1 cellular context compared by ENCODE assay signal in genomic region chr3:156674911-156675743, GRCh38.
A peak's percentile ranks its signal among the peaks of the same experiment; 100 is the strongest.
TF ChIP-seq lines count a peak whose summit lies in the region.

No MANE protein-coding gene starts in this region.

TF ChIP-seq in HEK293, 187 proteins besides CTCF, POLR2A, EP300 and RAD21 (continued from another document and continues in another):
- TF ChIP-seq GLIS1 (tag by site-specific recombination; IDR thresholded peaks at IDR 0.05) (peak; percentile 23; the same call in 1 of the 2 replicates), TCF7L2 (IDR thresholded peaks at IDR 0.05; ENCODE audit: borderline replicate concordance, low read depth, low read length) (0 out of 2 replicates have a peak, but pooled peaks have one; percentile 22), ZNF114 (tag by site-specific recombination; IDR thresholded peaks at IDR 0.05) (no peak), KLF16 (tag by site-specific recombination; IDR thresholded peaks at IDR 0.05) (no peak), ZBTB10 (tag by site-specific recombination; IDR thresholded peaks at IDR 0.05) (no peak), GLIS2 (tag by site-specific recombination; IDR thresholded peaks at IDR 0.05) (peak; percentile 88), ZNF776 (tag by site-specific recombination; IDR thresholded peaks at IDR 0.05; ENCODE audit: borderline replicate concordance) (no peak), MEIS1 (CRISPR knock-in tag; IDR thresholded peaks at IDR 0.05; ENCODE audit: borderline replicate concordance) (no peak), ZNF184 (tag by site-specific recombination; IDR thresholded peaks at IDR 0.05) (no peak), ZNF791 (tag by site-specific recombination; IDR thresholded peaks at IDR 0.05) (no peak), ZNF202 (tag by site-specific recombination; IDR thresholded peaks at IDR 0.05; ENCODE audit: borderline replicate concordance) (no peak), ZNF433 (tag by site-specific recombination; IDR thresholded peaks at IDR 0.05; ENCODE audit: low read depth) (no peak), REPIN1 (tag by site-specific recombination; IDR thresholded peaks at IDR 0.05; ENCODE audit: low read depth) (no peak), ZBTB20 (tag by site-specific recombination; IDR thresholded peaks at IDR 0.05) (peak; percentile 79; the same call in 1 of the 2 replicates), ZNF561 (tag by site-specific recombination; IDR thresholded peaks at IDR 0.05; ENCODE audit: borderline replicate concordance) (0 out of 2 replicates have a peak, but pooled peaks have one; percentile 46), ZNF239 (tag by site-specific recombination; IDR thresholded peaks at IDR 0.05) (no peak), ZNF830 (tag by site-specific recombination; IDR thresholded peaks at IDR 0.05; ENCODE audit: low read depth) (no peak), ZNF843 (tag by site-specific recombination; IDR thresholded peaks at IDR 0.05) (no peak), ZNF302 (tag by site-specific recombination; IDR thresholded peaks at IDR 0.05; ENCODE audit: low read depth) (no peak), ZNF747 (tag by site-specific recombination; IDR thresholded peaks at IDR 0.05) (no peak), HOXA7 (CRISPR knock-in tag; IDR thresholded peaks at IDR 0.05; ENCODE audit: borderline replicate concordance) (no peak), ZNF707 (tag by site-specific recombination; IDR thresholded peaks at IDR 0.05) (no peak), ZNF596 (tag by site-specific recombination; IDR thresholded peaks at IDR 0.05) (0 out of 2 replicates have a peak, but pooled peaks have one; percentile 8), KLF1 (tag by site-specific recombination; IDR thresholded peaks at IDR 0.05) (peak; percentile 65), ZNF398 (tag by site-specific recombination; IDR thresholded peaks at IDR 0.05) (0 out of 2 replicates have a peak, but pooled peaks have one; percentile 22), GLI4 (tag by site-specific recombination; IDR thresholded peaks at IDR 0.05) (no peak), ZSCAN16 (tag by site-specific recombination; IDR thresholded peaks at IDR 0.05) (no peak), ZNF416 (tag by site-specific recombination; IDR thresholded peaks at IDR 0.05) (no peak), ZNF670 (tag by site-specific recombination; IDR thresholded peaks at IDR 0.05; ENCODE audit: low read depth) (no peak), ZNF660 (tag by site-specific recombination; IDR thresholded peaks at IDR 0.05) (peak; percentile 50), ZBTB6 (tag by site-specific recombination; IDR thresholded peaks at IDR 0.05) (no peak; the same call in 1 of the 2 replicates), ZNF629 (tag by site-specific recombination; IDR thresholded peaks at IDR 0.05) (no peak), ZNF518A (tag by site-specific recombination; conservative IDR thresholded peaks at IDR 0.05; ENCODE audit: low read depth) (no peak), ZNF341 (tag by site-specific recombination; IDR thresholded peaks at IDR 0.05; ENCODE audit: low read depth) (peak; percentile 32; the same call in 1 of the 2 replicates), ZFP37 (tag by site-specific recombination; IDR thresholded peaks at IDR 0.05) (no peak), ZNF639 (tag by site-specific recombination; IDR thresholded peaks at IDR 0.05) (no peak), ZNF23 (tag by site-specific recombination; IDR thresholded peaks at IDR 0.05; ENCODE audit: borderline replicate concordance) (no peak)
- TF ChIP-seq, protein P1, sequence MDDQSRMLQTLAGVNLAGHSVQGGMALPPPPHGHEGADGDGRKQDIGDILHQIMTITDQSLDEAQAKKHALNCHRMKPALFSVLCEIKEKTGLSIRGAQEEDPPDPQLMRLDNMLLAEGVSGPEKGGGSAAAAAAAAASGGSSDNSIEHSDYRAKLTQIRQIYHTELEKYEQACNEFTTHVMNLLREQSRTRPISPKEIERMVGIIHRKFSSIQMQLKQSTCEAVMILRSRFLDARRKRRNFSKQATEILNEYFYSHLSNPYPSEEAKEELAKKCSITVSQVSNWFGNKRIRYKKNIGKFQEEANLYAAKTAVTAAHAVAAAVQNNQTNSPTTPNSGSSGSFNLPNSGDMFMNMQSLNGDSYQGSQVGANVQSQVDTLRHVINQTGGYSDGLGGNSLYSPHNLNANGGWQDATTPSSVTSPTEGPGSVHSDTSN (CRISPR knock-in tag; IDR thresholded peaks at IDR 0.05) = no peak
- TF ChIP-seq, protein P2, sequence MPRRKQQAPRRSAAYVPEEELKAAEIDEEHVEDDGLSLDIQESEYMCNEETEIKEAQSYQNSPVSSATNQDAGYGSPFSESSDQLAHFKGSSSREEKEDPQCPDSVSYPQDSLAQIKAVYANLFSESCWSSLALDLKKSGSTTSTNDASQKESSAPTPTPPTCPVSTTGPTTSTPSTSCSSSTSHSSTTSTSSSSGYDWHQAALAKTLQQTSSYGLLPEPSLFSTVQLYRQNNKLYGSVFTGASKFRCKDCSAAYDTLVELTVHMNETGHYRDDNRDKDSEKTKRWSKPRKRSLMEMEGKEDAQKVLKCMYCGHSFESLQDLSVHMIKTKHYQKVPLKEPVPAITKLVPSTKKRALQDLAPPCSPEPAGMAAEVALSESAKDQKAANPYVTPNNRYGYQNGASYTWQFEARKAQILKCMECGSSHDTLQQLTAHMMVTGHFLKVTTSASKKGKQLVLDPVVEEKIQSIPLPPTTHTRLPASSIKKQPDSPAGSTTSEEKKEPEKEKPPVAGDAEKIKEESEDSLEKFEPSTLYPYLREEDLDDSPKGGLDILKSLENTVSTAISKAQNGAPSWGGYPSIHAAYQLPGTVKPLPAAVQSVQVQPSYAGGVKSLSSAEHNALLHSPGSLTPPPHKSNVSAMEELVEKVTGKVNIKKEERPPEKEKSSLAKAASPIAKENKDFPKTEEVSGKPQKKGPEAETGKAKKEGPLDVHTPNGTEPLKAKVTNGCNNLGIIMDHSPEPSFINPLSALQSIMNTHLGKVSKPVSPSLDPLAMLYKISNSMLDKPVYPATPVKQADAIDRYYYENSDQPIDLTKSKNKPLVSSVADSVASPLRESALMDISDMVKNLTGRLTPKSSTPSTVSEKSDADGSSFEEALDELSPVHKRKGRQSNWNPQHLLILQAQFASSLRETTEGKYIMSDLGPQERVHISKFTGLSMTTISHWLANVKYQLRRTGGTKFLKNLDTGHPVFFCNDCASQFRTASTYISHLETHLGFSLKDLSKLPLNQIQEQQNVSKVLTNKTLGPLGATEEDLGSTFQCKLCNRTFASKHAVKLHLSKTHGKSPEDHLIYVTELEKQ (tag by site-specific recombination; IDR thresholded peaks at IDR 0.05; ENCODE audit: borderline replicate concordance) = no peak
- TF ChIP-seq, protein P3, sequence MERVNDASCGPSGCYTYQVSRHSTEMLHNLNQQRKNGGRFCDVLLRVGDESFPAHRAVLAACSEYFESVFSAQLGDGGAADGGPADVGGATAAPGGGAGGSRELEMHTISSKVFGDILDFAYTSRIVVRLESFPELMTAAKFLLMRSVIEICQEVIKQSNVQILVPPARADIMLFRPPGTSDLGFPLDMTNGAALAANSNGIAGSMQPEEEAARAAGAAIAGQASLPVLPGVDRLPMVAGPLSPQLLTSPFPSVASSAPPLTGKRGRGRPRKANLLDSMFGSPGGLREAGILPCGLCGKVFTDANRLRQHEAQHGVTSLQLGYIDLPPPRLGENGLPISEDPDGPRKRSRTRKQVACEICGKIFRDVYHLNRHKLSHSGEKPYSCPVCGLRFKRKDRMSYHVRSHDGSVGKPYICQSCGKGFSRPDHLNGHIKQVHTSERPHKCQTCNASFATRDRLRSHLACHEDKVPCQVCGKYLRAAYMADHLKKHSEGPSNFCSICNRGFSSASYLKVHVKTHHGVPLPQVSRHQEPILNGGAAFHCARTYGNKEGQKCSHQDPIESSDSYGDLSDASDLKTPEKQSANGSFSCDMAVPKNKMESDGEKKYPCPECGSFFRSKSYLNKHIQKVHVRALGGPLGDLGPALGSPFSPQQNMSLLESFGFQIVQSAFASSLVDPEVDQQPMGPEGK (tag by site-specific recombination; IDR thresholded peaks at IDR 0.05) = peak; percentile 45; the same call in 1 of the 2 replicates
- TF ChIP-seq, protein P4, sequence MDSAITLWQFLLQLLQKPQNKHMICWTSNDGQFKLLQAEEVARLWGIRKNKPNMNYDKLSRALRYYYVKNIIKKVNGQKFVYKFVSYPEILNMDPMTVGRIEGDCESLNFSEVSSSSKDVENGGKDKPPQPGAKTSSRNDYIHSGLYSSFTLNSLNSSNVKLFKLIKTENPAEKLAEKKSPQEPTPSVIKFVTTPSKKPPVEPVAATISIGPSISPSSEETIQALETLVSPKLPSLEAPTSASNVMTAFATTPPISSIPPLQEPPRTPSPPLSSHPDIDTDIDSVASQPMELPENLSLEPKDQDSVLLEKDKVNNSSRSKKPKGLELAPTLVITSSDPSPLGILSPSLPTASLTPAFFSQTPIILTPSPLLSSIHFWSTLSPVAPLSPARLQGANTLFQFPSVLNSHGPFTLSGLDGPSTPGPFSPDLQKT (IDR thresholded peaks at IDR 0.05; ENCODE audit: borderline replicate concordance, low read depth, low read length) = no peak
